ENCODE assay signal across 9 cellular contexts in the genomic region with DNA sequence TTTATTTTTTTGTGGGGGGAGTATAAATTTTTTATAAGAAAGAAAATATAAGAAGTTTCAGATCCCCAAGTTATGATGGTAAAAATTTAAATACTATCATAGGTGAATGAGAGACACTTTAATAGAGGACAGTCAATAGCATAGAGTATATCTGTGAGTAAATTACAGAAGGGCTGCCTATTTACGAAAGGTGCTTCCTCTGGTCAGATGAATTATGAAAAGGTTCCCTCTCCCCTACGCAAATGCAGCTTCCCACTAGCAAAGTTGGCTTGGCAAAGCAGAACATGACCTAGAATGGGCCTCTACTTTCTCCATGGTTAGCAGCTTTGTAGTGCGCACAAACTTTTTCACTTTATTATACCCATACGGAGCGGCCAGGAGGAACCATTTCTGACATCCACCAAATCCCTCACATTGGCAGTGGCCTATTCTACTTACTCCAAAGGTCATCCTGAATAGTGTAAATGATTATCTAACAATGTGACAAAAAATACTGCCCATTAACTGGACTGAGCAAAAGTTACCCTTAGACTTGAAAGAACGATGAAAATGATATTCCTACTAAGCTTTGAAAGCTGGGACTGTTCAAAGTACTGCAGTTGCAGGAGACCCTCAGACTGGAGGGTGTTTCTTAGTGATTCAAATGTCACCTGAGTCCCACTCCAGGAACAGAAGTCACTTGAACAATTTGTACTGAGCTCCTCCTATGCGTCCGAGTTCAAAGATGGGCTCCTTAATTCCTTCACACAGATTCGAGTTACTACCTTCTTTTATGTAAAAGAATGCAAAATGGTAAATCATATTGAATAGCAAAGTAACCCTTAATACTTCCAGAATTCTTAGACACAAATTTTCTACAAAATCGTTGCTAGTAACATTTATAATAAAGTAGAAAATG.
"Had no signal": no experiment of that assay in that cellular context is flagged by ENCODE, and none has a peak within 500 bp of the region (broad histone marks: within the 10 kb centered on the region; RNA-seq: fewer than 3 reads in every experiment).

No MANE protein-coding gene starts in this region.

- H3K4me3 ChIP-seq: GM23248, HAP-1, K562 had no signal

- FAIRE-seq: K562 had no signal

- H2AFZ ChIP-seq: GM23248 had no signal

- ATAC-seq: HCT116, K562 had no signal

- H3K9me3 ChIP-seq: HAP-1 had no signal

- H3K9ac ChIP-seq: GM23248 had no signal

- H3K4me1 ChIP-seq: HAP-1 had no signal

- H3K36me3 ChIP-seq: HAP-1 had no signal

- H3K27ac ChIP-seq: GM23248, HL-60 had no signal

- DNase-seq: GM23248, GOT3, H7, HFFc6, IMR-90 had no signal
